Comparison of ENCODE assay signal across 2 cellular contexts in the genomic region with DNA sequence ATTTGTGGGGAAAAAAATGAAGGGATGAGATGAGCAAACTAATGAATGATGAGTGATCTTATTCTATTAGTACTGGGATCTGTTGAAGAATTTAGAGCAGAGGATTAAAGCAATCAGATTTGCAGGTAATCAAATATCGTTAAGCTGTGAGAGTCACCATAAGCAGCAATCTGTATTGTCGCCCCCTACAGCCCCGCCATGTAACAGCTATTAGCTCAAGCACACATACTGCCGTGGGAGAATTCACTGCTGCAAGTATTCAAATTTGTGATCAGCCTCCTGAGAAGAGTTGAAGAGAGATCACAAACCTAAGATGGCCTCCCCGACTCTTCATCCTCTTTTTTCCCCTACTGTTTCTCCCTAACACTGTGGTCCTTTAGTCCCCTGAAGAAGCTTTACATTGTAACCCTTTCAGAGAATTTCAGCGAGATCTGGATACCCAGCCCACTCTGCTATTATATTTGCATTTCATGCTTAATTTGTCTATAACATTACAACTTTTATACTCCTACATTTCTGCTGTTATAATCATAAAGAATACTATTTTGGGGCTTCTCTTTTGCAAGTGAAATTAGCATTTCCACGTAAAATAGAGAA.
TF ChIP-seq lines count a peak whose summit lies in the region.

No MANE protein-coding gene starts in this region.

TF ChIP-seq in HEK293T, 16 proteins besides CTCF, POLR2A, EP300 and RAD21:
- TF ChIP-seq CTBP1 (IDR thresholded peaks at IDR 0.05; ENCODE audit: borderline replicate concordance) = no peak
- no peak for TF ChIP-seq BHLHE40 (IDR thresholded peaks at IDR 0.05; ENCODE audit: borderline replicate concordance)
- TF ChIP-seq FOXA1 (IDR thresholded peaks at IDR 0.05) = no peak
- TF ChIP-seq HDGF (IDR thresholded peaks at IDR 0.05; ENCODE audit: borderline replicate concordance) = no peak
- no peak for TF ChIP-seq TARDBP (IDR thresholded peaks at IDR 0.05)
- TF ChIP-seq, protein P1, sequence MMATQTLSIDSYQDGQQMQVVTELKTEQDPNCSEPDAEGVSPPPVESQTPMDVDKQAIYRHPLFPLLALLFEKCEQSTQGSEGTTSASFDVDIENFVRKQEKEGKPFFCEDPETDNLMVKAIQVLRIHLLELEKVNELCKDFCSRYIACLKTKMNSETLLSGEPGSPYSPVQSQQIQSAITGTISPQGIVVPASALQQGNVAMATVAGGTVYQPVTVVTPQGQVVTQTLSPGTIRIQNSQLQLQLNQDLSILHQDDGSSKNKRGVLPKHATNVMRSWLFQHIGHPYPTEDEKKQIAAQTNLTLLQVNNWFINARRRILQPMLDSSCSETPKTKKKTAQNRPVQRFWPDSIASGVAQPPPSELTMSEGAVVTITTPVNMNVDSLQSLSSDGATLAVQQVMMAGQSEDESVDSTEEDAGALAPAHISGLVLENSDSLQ (IDR thresholded peaks at IDR 0.05) = no peak
- TF ChIP-seq SP1 (IDR thresholded peaks at IDR 0.05) = no peak
- no peak for TF ChIP-seq ELF4 (IDR thresholded peaks at IDR 0.05)
- no peak for TF ChIP-seq FOXM1 (IDR thresholded peaks at IDR 0.05; ENCODE audit: borderline replicate concordance)
- TF ChIP-seq LEF1 (IDR thresholded peaks at IDR 0.05; ENCODE audit: borderline replicate concordance) = no peak
- TF ChIP-seq FOXK2 (IDR thresholded peaks at IDR 0.05) = no peak
- no peak for TF ChIP-seq ARNT (IDR thresholded peaks at IDR 0.05)
TF ChIP-seq in HEK293T: peak in this region for 0.

TF ChIP-seq in H1, 55 proteins besides CTCF, POLR2A, EP300 and RAD21:
- TF ChIP-seq NANOG (IDR thresholded peaks at IDR 0.05; ENCODE audit: insufficient read depth, low read depth, low read length, poor library complexity, severe bottlenecking) (peak; percentile 44), CTBP2 (IDR thresholded peaks at IDR 0.05; ENCODE audit: borderline replicate concordance, insufficient read depth, insufficient read length, low read length) (no peak), YY1 (IDR thresholded peaks at IDR 0.05; ENCODE audit: low read depth, low read length) (peak; percentile 76; the same call in 1 of the 2 replicates), KDM4A (IDR thresholded peaks at IDR 0.05; ENCODE audit: low read depth, low read length, severe bottlenecking) (no peak)
